8 cellular contexts compared by ENCODE assay signal in genomic region chr2:54454922-54455583, GRCh38. TPM values are rescaled to one million over a fixed set of nuclear protein-coding genes. Genes with fewer than 3 reads are reported as not detected.
DNase-seq lines count a peak whose midpoint lies in the region; ATAC-seq, FAIRE-seq and TF ChIP-seq lines count a peak whose summit lies in the region.

No MANE protein-coding gene starts in this region.

- no peaks in the 10 kb centered on the region for H3K36me3 ChIP-seq in cardiac muscle cell
- no peaks in the 10 kb centered on the region for H3K36me3 ChIP-seq in keratinocyte (ENCODE audit: control insufficient read depth in 2 of 2, extremely low read depth in 1 of 2, insufficient read depth in 2 of 2, low read length in 2 of 2)
- H3K36me3 ChIP-seq in stomach, result no peaks in the 10 kb centered on the region

- no peak for ATAC-seq in HG02571 (IDR thresholded peaks at IDR 0.05; ENCODE audit: unreplicated experiment)
- no peak for ATAC-seq in GM21786 (IDR thresholded peaks at IDR 0.05; ENCODE audit: unreplicated experiment)

- WGBS in stomach, 5 donors, result 4 to 16% (median 7%) methylated on average over 12 to 22 of the region's 22 CpGs

- TF ChIP-seq EP300 in stomach (IDR thresholded peaks at IDR 0.05), result no peak

- H3K27me3 ChIP-seq in cardiac muscle cell, result no peaks in the 10 kb centered on the region
- peaks cover 12% of the 10 kb centered on the region for H3K27me3 ChIP-seq in keratinocyte (ENCODE audit: control insufficient read depth, extremely low read depth, insufficient read depth, low read length)
- H3K27me3 ChIP-seq in stomach, result peaks cover 0 to 28% (median 18%) of the 10 kb centered on the region in 3 donors

- H3K4me3 ChIP-seq in cardiac muscle cell (peak overlapping the region; percentile 98), keratinocyte (ENCODE audit: control insufficient read depth in 2 of 3, extremely low read depth in 1 of 3, insufficient read depth in 2 of 3, low read depth in 1 of 3, low read length in 3 of 3) (peak overlapping the region; percentile 52 to 75 (median 72)), stomach (peak overlapping the region; percentile 87 to 99 (median 93))

- TF ChIP-seq POLR2A in stomach (IDR thresholded peaks at IDR 0.05), result no peak

- H3K9me3 ChIP-seq in cardiac muscle cell (ENCODE audit: low read depth) (no peaks in the 10 kb centered on the region), keratinocyte (ENCODE audit: control insufficient read depth, low read depth, low read length) (no peaks in the 10 kb centered on the region), stomach (no peaks in the 10 kb centered on the region)

- peaks cover 3% of the 10 kb centered on the region for H3K79me2 ChIP-seq in keratinocyte (ENCODE audit: control insufficient read depth, insufficient read depth, low read length)

- dilution Hi-C loops in keratinocyte (cut with MboI; ENCODE audit: extremely low pct_ligation_motif_present, low sequenced_read_pairs), result no loop called here

- TF ChIP-seq CTCF in cardiac muscle cell (IDR thresholded peaks at IDR 0.05; ENCODE audit: low read depth, low read length) (no peak), keratinocyte (optimal IDR thresholded peaks at IDR 0.05 in 1 of 3, IDR thresholded peaks at IDR 0.05 in 1 of 3, conservative IDR thresholded peaks at IDR 0.05 in 1 of 3; ENCODE audit: extremely low read depth in 1 of 3, insufficient read depth in 2 of 3, low read length in 3 of 3) (no peak), stomach (IDR thresholded peaks at IDR 0.05) (no peak)

- H3K4me1 ChIP-seq in cardiac muscle cell (ENCODE audit: low read depth), result peaks cover 20% of the 10 kb centered on the region
- peaks cover 13% of the 10 kb centered on the region for H3K4me1 ChIP-seq in keratinocyte (ENCODE audit: control insufficient read depth, extremely low read depth, insufficient read depth, low read length)
- H3K4me1 ChIP-seq in stomach, result peaks cover 0 to 51% (median 33%) of the 10 kb centered on the region in 4 donors

- peak overlapping the region; percentile 62 for H3K9ac ChIP-seq in keratinocyte (ENCODE audit: control insufficient read depth, extremely low read depth, insufficient read depth, low read length)

- H3K27ac ChIP-seq in cardiac muscle cell, result peak overlapping the region; percentile 16
- H3K27ac ChIP-seq in keratinocyte (ENCODE audit: control insufficient read depth, insufficient read depth, low read length), result no peak overlapping the region
- peak overlapping the region; percentile 80 to 95 (median 93) for H3K27ac ChIP-seq in stomach

- peak overlapping the region; percentile 87 for H3K4me2 ChIP-seq in keratinocyte (ENCODE audit: control insufficient read depth, extremely low read depth, insufficient read depth, low read depth, low read length)

- no peaks in the 10 kb centered on the region for H4K20me1 ChIP-seq in keratinocyte (ENCODE audit: control insufficient read depth, extremely low read depth, insufficient read depth, low read length)

- no peaks in the 10 kb centered on the region for H3K9me1 ChIP-seq in keratinocyte (ENCODE audit: control insufficient read depth, extremely low read depth, insufficient read depth, low read length)

- DNase-seq in cardiac muscle cell (ENCODE audit: low read depth in 1 of 2, low spot score in 1 of 2), result peak in 1 of 2 donors; percentile 17
- no peak for DNase-seq in cardiac septum (ENCODE audit: low spot score)
- peak; percentile 40 for DNase-seq in astrocyte of the hippocampus (ENCODE audit: low read depth, low spot score)
- DNase-seq in keratinocyte (ENCODE audit: low read depth, low spot score), result no peak
- no peak for DNase-seq in stomach
- DNase-seq in GM19238 (ENCODE audit: insufficient read length, low spot score), result no peak

- H2AFZ ChIP-seq in keratinocyte (ENCODE audit: control insufficient read depth, low read length), result peak overlapping the region; percentile 90

- intact Hi-C loops in cardiac septum (cut with DNase I), result loop anchor here (5.0 kb wide), 4 partner anchors 38 to 248 kb away; no protein-coding TSS in a partner anchor
- intact Hi-C loops in stomach (cut with DNase I; ENCODE audit: low total_unique reads), result no loop called here

- no peak for FAIRE-seq in keratinocyte (lab: Jason Lieb, UNC)

RNA-seq across cellular contexts. Expression of gene SPTBN1, which starts 1.1 kb away (rescaled TPM):
- total RNA-seq in cardiac muscle cell, result 283 and 435 TPM in 2 replicates
- polyA plus RNA-seq in cardiac muscle cell, result 125 and 143 TPM in 2 replicates
- 554 TPM for total RNA-seq in cardiac septum
- polyA plus RNA-seq in keratinocyte, result 34.6 to 40.0 TPM (median 39.9 TPM) in 3 replicates
- polyA plus RNA-seq in keratinocyte (2011; ENCODE audit: low read depth), result 73.1 TPM
- polyA plus RNA-seq in keratinocyte (2011; cell fraction: cytosol; rRNA removed), result 15.6 and 19.1 TPM in 2 replicates
- polyA plus RNA-seq in keratinocyte (2011; cell fraction: nucleus; rRNA removed), result 207 and 214 TPM in 2 replicates
- polyA plus RNA-seq in keratinocyte (2012; ENCODE audit: low replicate concordance), result 48.0 and 66.9 TPM in 2 replicates
- 73.2 to 113 TPM (median 97.5 TPM) in 3 replicates for polyA minus RNA-seq in keratinocyte
- 32.8 TPM for polyA minus RNA-seq in keratinocyte (2011; cell fraction: cytosol; rRNA and poly(A)+ RNA removed)
- polyA minus RNA-seq in keratinocyte (2011; cell fraction: nucleus; rRNA and poly(A)+ RNA removed), result 138 and 269 TPM in 2 replicates
- total RNA-seq in stomach, result 100 to 1,000 TPM; 155 to 475 (median 267) TPM
- 10 to 100 TPM; 28.7 to 33.6 (median 29.6) TPM for polyA plus RNA-seq in stomach
